8 cellular contexts compared by ENCODE assay signal in the genomic region with DNA sequence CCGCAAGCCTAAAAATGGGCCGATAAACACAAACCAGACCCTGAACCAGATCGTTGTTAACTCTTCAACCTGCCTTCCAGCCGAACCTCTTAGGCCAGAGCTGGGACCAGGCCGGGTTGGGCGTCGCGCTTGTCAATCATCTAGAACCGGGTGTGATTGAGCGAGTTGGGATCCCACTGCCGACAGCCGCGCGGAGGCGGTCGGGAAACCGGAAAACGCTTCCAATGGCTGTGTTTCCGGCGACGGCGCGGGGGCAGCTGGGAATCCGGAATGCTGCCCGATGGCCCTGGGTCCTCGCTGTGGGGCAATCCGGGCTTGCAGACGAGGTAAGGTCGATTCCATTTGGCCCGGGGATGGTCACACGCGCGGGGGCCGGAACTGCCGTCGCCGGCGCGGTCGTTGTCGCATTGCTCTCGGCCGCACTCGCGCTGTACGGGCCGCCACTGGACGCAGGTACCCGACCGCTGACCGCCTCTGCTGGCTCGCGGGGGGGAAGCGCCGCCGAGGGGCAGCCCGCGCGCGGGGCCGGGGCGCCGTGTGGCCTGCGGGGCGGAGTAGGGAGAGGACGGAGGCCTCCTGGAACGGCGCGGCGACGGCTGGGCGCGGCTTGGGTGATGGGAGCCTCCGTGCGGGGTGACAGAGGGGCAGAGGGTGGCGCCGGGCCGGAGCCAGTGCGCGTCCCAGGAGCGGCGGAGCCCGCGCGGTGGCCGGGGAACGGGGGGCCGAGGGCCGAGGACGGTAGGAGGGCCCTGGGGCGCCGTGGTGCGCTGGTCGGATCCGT. TPM values are rescaled to one million over a fixed set of nuclear protein-coding genes. Genes with fewer than 3 reads are reported as not detected.
DNase-seq lines count a peak whose midpoint lies in the region; ATAC-seq and TF ChIP-seq lines count a peak whose summit lies in the region.

Gene NAXD (plus strand): TSS at position 224 of the 781 bp plus-strand sequence. CDS start 57 bp downstream, at position 281.

- peaks cover 2% of the 10 kb centered on the region for H3K27me3 Mint-ChIP-seq in activated CD4-positive, alpha-beta T cell treated with anti-CD3 and anti-CD28 coated beads, Interleukin-2, amount 10 ng/mL, durations not matched to agents 24 days and 14 days

- intact Hi-C loops in activated CD4-positive, alpha-beta T cell treated with anti-CD3 and anti-CD28 coated beads, Interleukin-2, amount 10 ng/mL, durations not matched to agents 24 days and 14 days (cut with micrococcal nuclease), result loop anchor here (1.0 to 5.0 kb wide), 6 partner anchors 53 to 828 kb away; partner anchors contain the start of genes IRS2 and RAB20

- peak; percentile 71 for TF ChIP-seq POLR2A in GM19099 (IDR thresholded peaks at IDR 0.05; ENCODE audit: extremely low read depth, insufficient read length, low read depth)

- H3K27ac ChIP-seq in coronary artery (peak within 1 kb of the TSS; percentile 98 to 99), layer of hippocampus (ENCODE audit: low read depth, low read length) (peak within 1 kb of the TSS; percentile 90)

- DNase-seq in Ammon's horn (ENCODE audit: low spot score) (peak; percentile 95), NCI-H510A (lab: John Stamatoyannopoulos, UW) (peak; percentile 91), coronary artery (ENCODE audit: low spot score) (peak; percentile 97)
- DNase-seq in activated CD4-positive, alpha-beta T cell treated with anti-CD3 and anti-CD28 coated beads, Interleukin-2, amount 10 ng/mL, durations not matched to agents 24 days and 14 days, result peak; percentile 94
- peak; percentile 48 to 76 for DNase-seq in stimulated activated CD4-positive, alpha-beta T cell treated with anti-CD3 and anti-CD28 coated beads, Interleukin-1b, Interleukin-23, amount 100 ng/mL, for 4 hours (ENCODE audit: low read depth in 2 of 2)

- no peaks in the 10 kb centered on the region for H3K27me3 ChIP-seq in layer of hippocampus (ENCODE audit: control insufficient read depth, insufficient read depth, low read length)

- peak; percentile 82 for ATAC-seq in HG03432 (IDR thresholded peaks at IDR 0.05; ENCODE audit: unreplicated experiment)

- TF ChIP-seq CTCF in coronary artery (IDR thresholded peaks at IDR 0.05), result no peak

- H3K36me3 Mint-ChIP-seq in activated CD4-positive, alpha-beta T cell treated with anti-CD3 and anti-CD28 coated beads, Interleukin-2, amount 10 ng/mL, durations not matched to agents 24 days and 14 days (ENCODE audit: low read depth), result peaks cover 4% of the 10 kb centered on the region

- H3K9me3 Mint-ChIP-seq in activated CD4-positive, alpha-beta T cell treated with anti-CD3 and anti-CD28 coated beads, Interleukin-2, amount 10 ng/mL, durations not matched to agents 24 days and 14 days, result peaks cover 9% of the 10 kb centered on the region

- H3K4me3 ChIP-seq in coronary artery, result peak within 1 kb of the TSS; percentile 96

- H3K4me3 Mint-ChIP-seq in activated CD4-positive, alpha-beta T cell treated with anti-CD3 and anti-CD28 coated beads, Interleukin-2, amount 10 ng/mL, durations not matched to agents 24 days and 14 days, result peak within 1 kb of the TSS; percentile 95

- H3K4me1 Mint-ChIP-seq in activated CD4-positive, alpha-beta T cell treated with anti-CD3 and anti-CD28 coated beads, Interleukin-2, amount 10 ng/mL, durations not matched to agents 24 days and 14 days, result peaks cover 26% of the 10 kb centered on the region

- peak within 1 kb of the TSS; percentile 95 for H3K27ac Mint-ChIP-seq in activated CD4-positive, alpha-beta T cell treated with anti-CD3 and anti-CD28 coated beads, Interleukin-2, amount 10 ng/mL, durations not matched to agents 24 days and 14 days

RNA-seq across cellular contexts. Expression of gene NAXD, which starts in this region (rescaled TPM):
- 20.6 and 23.7 TPM in 2 replicates for total RNA-seq in activated CD4-positive, alpha-beta T cell treated with anti-CD3 and anti-CD28 coated beads, Interleukin-2, amount 10 ng/mL, durations not matched to agents 24 days and 14 days

Comparison
In these comparisons a context has a peak if more than half of its experiments do, and no peak if none do; other contexts are left out.
1. Peak in every context shown above with its lines: DNase-seq, ATAC-seq, H3K4me3 ChIP-seq and H3K27ac ChIP-seq.